Comparison of ENCODE assay signal across 15 cellular contexts in the genomic region with DNA sequence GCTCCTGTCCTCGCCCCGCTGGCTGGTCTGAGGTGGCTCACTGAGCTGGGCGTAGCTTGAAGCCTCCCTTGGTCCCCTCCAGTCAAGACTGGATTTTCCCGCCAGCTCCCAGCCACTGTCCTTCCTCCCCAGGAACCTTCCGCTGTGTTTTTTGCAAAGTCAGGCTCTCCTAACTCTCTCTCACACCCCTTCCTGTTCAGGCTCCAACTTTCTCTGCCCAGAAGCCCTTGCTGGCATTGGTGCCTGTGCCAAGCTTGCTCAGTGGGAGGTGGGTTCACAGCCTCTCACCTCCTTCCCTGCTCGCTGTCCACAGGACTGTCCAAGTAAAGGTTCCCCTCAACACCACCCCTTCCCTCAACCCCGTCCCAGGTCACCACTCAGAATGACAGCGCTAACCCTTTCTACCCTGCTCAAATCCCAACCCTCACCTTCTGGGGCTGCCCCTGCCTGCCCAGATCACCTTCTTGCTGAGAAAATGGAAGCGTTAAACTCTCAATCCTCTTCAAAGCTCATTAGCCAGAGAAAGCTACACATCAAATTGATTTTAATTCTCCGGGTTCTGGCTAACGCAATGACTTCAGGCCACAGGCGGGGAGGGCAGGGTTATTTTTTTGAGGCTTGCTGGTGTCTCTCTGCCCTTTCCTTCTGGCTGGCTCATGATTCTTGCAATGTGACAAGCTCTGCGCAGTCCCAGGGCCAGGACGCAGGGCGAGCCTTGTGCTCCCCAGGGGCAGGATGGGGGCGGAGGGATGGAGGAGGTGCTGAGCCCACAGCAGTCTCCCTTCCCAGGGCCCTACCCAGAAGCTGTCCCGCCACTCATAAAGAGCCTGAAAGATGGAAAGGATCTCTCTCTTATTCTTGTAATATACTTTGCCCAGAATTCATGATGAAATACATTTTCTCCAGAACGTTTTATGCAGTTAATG.
DNase-seq lines count a peak whose midpoint lies in the region; ATAC-seq and TF ChIP-seq lines count a peak whose summit lies in the region.
"Had no signal": no experiment of that assay in that cellular context is flagged by ENCODE, and none has a peak within 500 bp of the region (broad histone marks: within the 10 kb centered on the region; RNA-seq: fewer than 3 reads in every experiment).

No MANE protein-coding gene starts in this region.

- H3K9me3 ChIP-seq in H9 (ENCODE audit: control insufficient read depth, low read depth, low read length) (no peaks in the 10 kb centered on the region), lung (ENCODE audit: control insufficient read depth in 2 of 2, insufficient read depth in 1 of 2, low read length in 1 of 2) (no peaks in the 10 kb centered on the region), stomach smooth muscle (ENCODE audit: control insufficient read depth in 2 of 2, low read length in 2 of 2) (no peaks in the 10 kb centered on the region)
- H3K9me3 ChIP-seq: BLaER1 had no signal

- H2AFZ ChIP-seq in H9 (ENCODE audit: low read length): no peak overlapping the region

- H3K36me3 ChIP-seq in lung (ENCODE audit: control insufficient read depth in 2 of 2, insufficient read depth in 2 of 2, low read length in 2 of 2) (no peaks in the 10 kb centered on the region), stomach smooth muscle (ENCODE audit: control insufficient read depth in 2 of 2, insufficient read depth in 2 of 2, low read length in 2 of 2) (no peaks in the 10 kb centered on the region)
- H3K36me3 ChIP-seq: BLaER1 had no signal

- no peak for ATAC-seq in lung (ENCODE audit: insufficient read depth, low FRiP score)
- ATAC-seq: naive thymus-derived CD8-positive, alpha-beta T cell had no signal

- no peaks in the 10 kb centered on the region for H3K79me2 ChIP-seq in H9 (ENCODE audit: insufficient read depth, low read length)

- no peak overlapping the region for H3K4me2 ChIP-seq in H9 (ENCODE audit: insufficient read depth, insufficient read length, low read length)
- H3K4me2 ChIP-seq: BLaER1 had no signal

- no peak overlapping the region for H3K18ac ChIP-seq in H9 (ENCODE audit: insufficient read length, low read depth, low read length)

- H3K27ac ChIP-seq in H9 (ENCODE audit: insufficient read length, low read depth, low read length): no peak overlapping the region
- peak overlapping the region; percentile 25 for H3K27ac ChIP-seq in cingulate gyrus (ENCODE audit: low read depth, low read length)
- H3K27ac ChIP-seq in lung (ENCODE audit: low read depth in 1 of 2, low read length in 1 of 2): peak overlapping the region; percentile 6 to 98
- H3K27ac ChIP-seq in stomach smooth muscle (ENCODE audit: low read length): peak overlapping the region; percentile 90
- H3K27ac ChIP-seq: BLaER1 had no signal

- H2BK120ac ChIP-seq in H9 (ENCODE audit: low read depth, low read length, poor library complexity, severe bottlenecking): no peak overlapping the region

- no peaks in the 10 kb centered on the region for H3K79me1 ChIP-seq in H9 (ENCODE audit: insufficient read depth, low read depth, low read length, poor library complexity, severe bottlenecking)

- H2BK15ac ChIP-seq in H9 (ENCODE audit: low read depth, low read length): no peak overlapping the region

- no peak overlapping the region for H3K14ac ChIP-seq in H9 (ENCODE audit: insufficient read depth, low read length)

- no CpG with 5 or more reads among the region's 18 CpGs for WGBS in H9 (ENCODE audit: extremely low coverage, insufficient read length, low lambda C conversion rate)
- WGBS in lung, 2 donors: 72 to 75% methylated on average over 18 of the region's 18 CpGs

- H3K27ac Mint-ChIP-seq in H9: peak overlapping the region in 1 of 3 experiments; percentile 83; a peak in 4 of 7 replicates

- TF ChIP-seq CTCF in H9 (conservative IDR thresholded peaks at IDR 0.05) (no peak), lung (IDR thresholded peaks at IDR 0.05; ENCODE audit: control extremely low read depth, extremely low read depth) (no peak)

- H3K23me2 ChIP-seq in H9 (ENCODE audit: insufficient read length, low read depth, low read length, poor library complexity, severe bottlenecking): no peaks in the 10 kb centered on the region

- H4K8ac ChIP-seq in H9 (replicated peaks; ENCODE audit: insufficient read length, low read depth, low read length): no peak overlapping the region

- DNase-seq in H9 (peak; percentile 26), lung (ENCODE audit: low spot score) (no peak), NOMO-1 treated with dmso at 0.1 percent for 144 hours (lab: John Stamatoyannopoulos, UW; ENCODE audit: unreplicated experiment) (no peak), kidney glomerular epithelial cell (lab: John Stamatoyannopoulos, UW) (no peak), NCI-H524 (lab: John Stamatoyannopoulos, UW) (no peak)
- DNase-seq in stimulated activated naive CD4-positive, alpha-beta T cell treated with Interleukin-2 at 50 U/mL for 16 hours (lab: John Stamatoyannopoulos, UW): no peak
- DNase-seq: activated naive CD4-positive, alpha-beta T cell treated with Interleukin-2 at 50 U/mL for 16 hours; hippocampal formation; NCI-H1436; NCI-H774; stimulated activated CD4-positive, alpha-beta T cell treated with anti-CD3 and anti-CD28 coated beads, Interleukin-1b, Interleukin-23, amount 100 ng/mL, for 48 hours had no signal

- no peak overlapping the region for H3T11ph ChIP-seq in H9 (ENCODE audit: low read length)

- no peaks in the 10 kb centered on the region for H4K20me1 ChIP-seq in H9 (ENCODE audit: control insufficient read depth, insufficient read depth, insufficient read length)
- H4K20me1 ChIP-seq: BLaER1 had no signal

- H3K4me3 ChIP-seq in lung (no peak overlapping the region), stomach smooth muscle (ENCODE audit: low read length in 2 of 2) (no peak overlapping the region)
- H3K4me3 ChIP-seq: BLaER1 had no signal

- H2AK5ac ChIP-seq in H9 (ENCODE audit: insufficient read length, low read length): no peak overlapping the region

- H3K27me3 Mint-ChIP-seq in H9 (ENCODE audit: low read depth): peaks cover 8% of the 10 kb centered on the region
- H3K27me3 Mint-ChIP-seq: naive thymus-derived CD8-positive, alpha-beta T cell had no signal

- H3K27me3 ChIP-seq in H9 (ENCODE audit: insufficient read depth, low read length) (no peaks in the 10 kb centered on the region), lung (ENCODE audit: control insufficient read depth, insufficient read depth) (no peaks in the 10 kb centered on the region), stomach smooth muscle (ENCODE audit: control insufficient read depth in 1 of 2, insufficient read depth in 2 of 2, low read length in 2 of 2) (no peaks in the 10 kb centered on the region)
- H3K27me3 ChIP-seq: BLaER1 had no signal

- no peaks in the 10 kb centered on the region for H3K36me3 Mint-ChIP-seq in H9 (ENCODE audit: insufficient read depth in 1 of 3, low read depth in 3 of 3)
- H3K36me3 Mint-ChIP-seq: naive thymus-derived CD8-positive, alpha-beta T cell had no signal

- H2BK20ac ChIP-seq in H9 (ENCODE audit: low read depth, low read length, poor library complexity, severe bottlenecking): no peak overlapping the region

- no peak overlapping the region for H3K56ac ChIP-seq in H9 (ENCODE audit: insufficient read length, low read depth, low read length)

- no peak overlapping the region for H3K4me3 Mint-ChIP-seq in H9
- H3K4me3 Mint-ChIP-seq: naive thymus-derived CD8-positive, alpha-beta T cell had no signal

- no peak overlapping the region for H2BK12ac ChIP-seq in H9 (ENCODE audit: insufficient read length, low read depth, low read length)

- H3K9me3 Mint-ChIP-seq in H9: no peaks in the 10 kb centered on the region
- H3K9me3 Mint-ChIP-seq: naive thymus-derived CD8-positive, alpha-beta T cell had no signal

- no peak overlapping the region for H3K23ac ChIP-seq in H9 (ENCODE audit: insufficient read length, low read depth, low read length)

- no peak overlapping the region for H2BK5ac ChIP-seq in H9 (ENCODE audit: insufficient read length, low read length)

- H3K9ac ChIP-seq in H9 (ENCODE audit: extremely low read depth, insufficient read length, low read length) (no peak overlapping the region), stomach smooth muscle (ENCODE audit: low read length in 2 of 2) (no peak overlapping the region)
- H3K9ac ChIP-seq: BLaER1 had no signal

- peaks cover 0 to 12% of the 10 kb centered on the region in 2 experiments; a peak in 2 of 4 replicates for H3K4me1 Mint-ChIP-seq in H9

- H3K4ac ChIP-seq in H9 (ENCODE audit: low read depth, low read length): no peak overlapping the region

- no peak overlapping the region for H4K91ac ChIP-seq in H9 (ENCODE audit: insufficient read length, low read depth, low read length)

- no peak overlapping the region for H4K5ac ChIP-seq in H9 (ENCODE audit: insufficient read length, low read depth, low read length)

- H3K4me1 ChIP-seq in H9 (ENCODE audit: insufficient read depth, low read length): no peaks in the 10 kb centered on the region
- H3K4me1 ChIP-seq in lung (ENCODE audit: control insufficient read depth in 2 of 2, insufficient read depth in 2 of 2, low read length in 2 of 2): peaks cover 3 to 10% of the 10 kb centered on the region in 2 donors
- peaks cover 31% of the 10 kb centered on the region for H3K4me1 ChIP-seq in stomach smooth muscle (ENCODE audit: control insufficient read depth, insufficient read depth, low read length)
- H3K4me1 ChIP-seq: BLaER1 had no signal
